In the genomic region with DNA sequence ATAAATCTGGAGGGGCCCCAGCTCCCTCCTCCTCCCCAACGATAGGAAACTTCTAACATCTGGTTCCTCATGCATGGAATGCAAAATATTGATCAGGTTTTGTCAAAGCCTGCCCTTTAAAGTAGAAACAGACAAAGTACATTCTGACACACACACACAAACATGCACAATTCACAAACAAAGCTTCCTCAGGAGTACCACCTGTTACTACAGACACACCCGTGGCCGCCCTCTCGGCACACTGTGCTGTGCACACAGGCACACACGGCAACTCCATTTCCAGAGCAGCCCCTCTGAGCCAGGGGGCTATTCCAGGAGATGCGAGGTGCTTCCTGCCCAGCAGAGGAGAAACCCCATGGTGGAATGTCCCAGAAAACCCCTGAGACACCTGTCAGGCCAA, we compare ENCODE assay signal across 24 cellular contexts.
DNase-seq lines count a peak whose midpoint lies in the region; ATAC-seq and TF ChIP-seq lines count a peak whose summit lies in the region.
"Had no signal": no experiment of that assay in that cellular context is flagged by ENCODE, and none has a peak within 500 bp of the region (broad histone marks: within the 10 kb centered on the region; RNA-seq: fewer than 3 reads in every experiment).

No MANE protein-coding gene starts in this region.

- no peak overlapping the region for H2BK120ac ChIP-seq in trophoblast cell (ENCODE audit: insufficient read depth, low read length, poor library complexity)

- no peak overlapping the region for H2BK5ac ChIP-seq in trophoblast cell (ENCODE audit: low read depth, low read length, poor library complexity)

- H3K4me1 Mint-ChIP-seq in endodermal cell (no peaks in the 10 kb centered on the region), nephron (peaks cover 62% of the 10 kb centered on the region)
- no peaks in the 10 kb centered on the region for H3K4me1 Mint-ChIP-seq in naive thymus-derived CD8-positive, alpha-beta T cell
- H3K4me1 Mint-ChIP-seq: CD8-positive, alpha-beta memory T cell had no signal

- no peaks in the 10 kb centered on the region for H3K9me3 Mint-ChIP-seq in endodermal cell
- H3K9me3 Mint-ChIP-seq in nephron: no peaks in the 10 kb centered on the region
- no peaks in the 10 kb centered on the region for H3K9me3 Mint-ChIP-seq in naive thymus-derived CD8-positive, alpha-beta T cell

- H3K14ac ChIP-seq in trophoblast cell (ENCODE audit: low read length): no peak overlapping the region

- peaks cover 2% of the 10 kb centered on the region for H3K79me2 ChIP-seq in trophoblast cell (ENCODE audit: control insufficient read depth, insufficient read depth, low read length, poor library complexity)

- H3K4me2 ChIP-seq in BLaER1 (peak overlapping the region; percentile 57), trophoblast cell (ENCODE audit: low read length) (no peak overlapping the region)

- H3K27ac ChIP-seq in BLaER1 (no peak overlapping the region), endodermal cell (ENCODE audit: low read depth, low read length) (peak overlapping the region; percentile 19), trophoblast cell (ENCODE audit: low read depth, low read length) (no peak overlapping the region)
- H3K27ac ChIP-seq: C4-2B, SJCRH30 had no signal

- H3K23ac ChIP-seq in trophoblast cell (ENCODE audit: low read length): no peak overlapping the region

- peaks cover 40% of the 10 kb centered on the region for H3K4me1 ChIP-seq in BLaER1
- H3K4me1 ChIP-seq in endodermal cell (ENCODE audit: control insufficient read depth, insufficient read depth, low read length): no peaks in the 10 kb centered on the region
- H3K4me1 ChIP-seq in trophoblast cell (ENCODE audit: control insufficient read depth in 1 of 2, insufficient read depth in 2 of 2, low read length in 2 of 2): peaks cover 2 to 6% of the 10 kb centered on the region in 2 experiments
- H3K4me1 ChIP-seq: SJCRH30 had no signal

- H3K9me3 ChIP-seq in BLaER1: no peaks in the 10 kb centered on the region
- H3K9me3 ChIP-seq in endodermal cell (ENCODE audit: control insufficient read depth, low read length): no peaks in the 10 kb centered on the region
- H3K9me3 ChIP-seq in trophoblast cell (ENCODE audit: insufficient read depth, low read depth, low read length): no peaks in the 10 kb centered on the region
- H3K9me3 ChIP-seq: SJCRH30 had no signal

- no peaks in the 10 kb centered on the region for H3K36me3 Mint-ChIP-seq in endodermal cell (ENCODE audit: low read depth)
- peaks cover 20% of the 10 kb centered on the region for H3K36me3 Mint-ChIP-seq in nephron (ENCODE audit: low read depth)
- no peaks in the 10 kb centered on the region for H3K36me3 Mint-ChIP-seq in naive thymus-derived CD8-positive, alpha-beta T cell
- H3K36me3 Mint-ChIP-seq: CD8-positive, alpha-beta memory T cell had no signal

- H3K4me3 Mint-ChIP-seq in endodermal cell: no peak overlapping the region
- no peak overlapping the region for H3K4me3 Mint-ChIP-seq in nephron
- no peak overlapping the region for H3K4me3 Mint-ChIP-seq in naive thymus-derived CD8-positive, alpha-beta T cell
- H3K4me3 Mint-ChIP-seq: CD8-positive, alpha-beta memory T cell had no signal

- H2BK12ac ChIP-seq in trophoblast cell (ENCODE audit: low read length): no peak overlapping the region

- H3K4ac ChIP-seq in trophoblast cell (ENCODE audit: low read depth, low read length): peak overlapping the region; percentile 14

- DNase-seq in endodermal cell: no peak
- no peak for DNase-seq in trophoblast cell
- no peak for DNase-seq in naive thymus-derived CD8-positive, alpha-beta T cell
- no peak for DNase-seq in NCI-H1694 treated with DMSO at 0.1 percent for 48 hours (lab: John Stamatoyannopoulos, UW)
- no peak for DNase-seq in activated CD8-positive, alpha-beta memory T cell treated with anti-CD3 and anti-CD28 coated beads for 24 hours
- DNase-seq: AML-193; CD8-positive, alpha-beta memory T cell; DMS153; DND-41; HCEC 1CT; Kasumi-1; NCI-H1092 treated with DMSO at 0.1 percent for 48 hours; NCI-H1436 treated with DMSO at 0.1 percent for 48 hours; NCI-H1930; NCI-H2107; NCI-H446; NCI-H774; SJCRH30 had no signal

- POLR2A ChIA-PET in naive thymus-derived CD8-positive, alpha-beta T cell (lab: Charles Lee): no interaction called here

- H3K36me3 ChIP-seq in BLaER1: no peaks in the 10 kb centered on the region
- no peaks in the 10 kb centered on the region for H3K36me3 ChIP-seq in endodermal cell (ENCODE audit: control insufficient read depth, insufficient read depth, low read length)
- peaks cover 2 to 3% of the 10 kb centered on the region in 2 experiments for H3K36me3 ChIP-seq in trophoblast cell (ENCODE audit: control insufficient read depth in 1 of 2, insufficient read depth in 2 of 2, low read length in 2 of 2)
- H3K36me3 ChIP-seq: SJCRH30 had no signal

- no peak overlapping the region for H4K12ac ChIP-seq in trophoblast cell (ENCODE audit: low read depth, low read length)

- no peak overlapping the region for H3K9ac ChIP-seq in BLaER1
- no peak overlapping the region for H3K9ac ChIP-seq in endodermal cell (ENCODE audit: extremely low read depth, low read length, poor library complexity, severe bottlenecking)
- no peak overlapping the region for H3K9ac ChIP-seq in trophoblast cell (ENCODE audit: low read length)

- no peak overlapping the region for H2AK5ac ChIP-seq in trophoblast cell (ENCODE audit: low read length)

- 88 to 90% methylated on average over 4 to 6 of the region's 6 CpGs for WGBS in endodermal cell (ENCODE audit: insufficient coverage in 1 of 2, insufficient read length in 1 of 2), 2 experiments
- no CpG with 5 or more reads among the region's 6 CpGs for WGBS in trophoblast cell (ENCODE audit: extremely low coverage, insufficient coverage, insufficient read length)

- no peak overlapping the region for H3K4me3 ChIP-seq in BLaER1
- H3K4me3 ChIP-seq in endodermal cell (ENCODE audit: low read length): no peak overlapping the region
- H3K4me3 ChIP-seq in trophoblast cell (ENCODE audit: low read depth, low read length): no peak overlapping the region
- H3K4me3 ChIP-seq: K562, SJCRH30 had no signal

- no peaks in the 10 kb centered on the region for H3K79me1 ChIP-seq in trophoblast cell (ENCODE audit: low read length)

- H4K8ac ChIP-seq in trophoblast cell (ENCODE audit: low read depth, low read length): no peak overlapping the region

- H2AFZ ChIP-seq in trophoblast cell (ENCODE audit: insufficient read depth, low read length, poor library complexity): no peak overlapping the region

- H3K27ac Mint-ChIP-seq in endodermal cell (no peak overlapping the region), nephron (peak overlapping the region in 2 of 3 experiments; percentile 15 to 70)
- H3K27ac Mint-ChIP-seq in naive thymus-derived CD8-positive, alpha-beta T cell: no peak overlapping the region
- H3K27ac Mint-ChIP-seq: CD8-positive, alpha-beta memory T cell had no signal

- H3K27me3 Mint-ChIP-seq in endodermal cell (ENCODE audit: insufficient read depth): peaks cover 5% of the 10 kb centered on the region
- no peaks in the 10 kb centered on the region for H3K27me3 Mint-ChIP-seq in nephron (ENCODE audit: low read depth)
- H3K27me3 Mint-ChIP-seq in naive thymus-derived CD8-positive, alpha-beta T cell: peaks cover 0 to 3% (median 0%) of the 10 kb centered on the region in 5 donors
- H3K27me3 Mint-ChIP-seq: CD8-positive, alpha-beta memory T cell had no signal

- no peak for ATAC-seq in naive thymus-derived CD8-positive, alpha-beta T cell
- ATAC-seq in HG03342 (IDR thresholded peaks at IDR 0.05; ENCODE audit: unreplicated experiment): no peak
- ATAC-seq: K562, SK-N-SH treated with all-trans-retinoic acid at 6 μM for 48 hours had no signal

- H3K27me3 ChIP-seq in BLaER1: no peaks in the 10 kb centered on the region
- H3K27me3 ChIP-seq in endodermal cell (ENCODE audit: control insufficient read depth, insufficient read depth, low read length, poor library complexity, severe bottlenecking): peaks cover 6% of the 10 kb centered on the region
- no peaks in the 10 kb centered on the region for H3K27me3 ChIP-seq in trophoblast cell (ENCODE audit: insufficient read depth, low read length)
- H3K27me3 ChIP-seq: SJCRH30 had no signal

- TF ChIP-seq CTCF in endodermal cell (conservative IDR thresholded peaks at IDR 0.05) (no peak), nephron (IDR thresholded peaks at IDR 0.05; ENCODE audit: unreplicated experiment in 3 of 3) (no peak)

- H4K20me1 ChIP-seq in BLaER1: no peaks in the 10 kb centered on the region

- H4K91ac ChIP-seq in trophoblast cell (ENCODE audit: low read depth, low read length): no peak overlapping the region

- H3K18ac ChIP-seq in trophoblast cell (ENCODE audit: low read length): peak overlapping the region; percentile 8

Comparison
In these comparisons a context has a peak if more than half of its experiments do, and no peak if none do; other contexts are left out.
1. H3K27ac Mint-ChIP-seq: peak in nephron (2 of 3); none in endodermal cell (single experiment) and naive thymus-derived CD8-positive, alpha-beta T cell (0 of 10).